In the genomic region with DNA sequence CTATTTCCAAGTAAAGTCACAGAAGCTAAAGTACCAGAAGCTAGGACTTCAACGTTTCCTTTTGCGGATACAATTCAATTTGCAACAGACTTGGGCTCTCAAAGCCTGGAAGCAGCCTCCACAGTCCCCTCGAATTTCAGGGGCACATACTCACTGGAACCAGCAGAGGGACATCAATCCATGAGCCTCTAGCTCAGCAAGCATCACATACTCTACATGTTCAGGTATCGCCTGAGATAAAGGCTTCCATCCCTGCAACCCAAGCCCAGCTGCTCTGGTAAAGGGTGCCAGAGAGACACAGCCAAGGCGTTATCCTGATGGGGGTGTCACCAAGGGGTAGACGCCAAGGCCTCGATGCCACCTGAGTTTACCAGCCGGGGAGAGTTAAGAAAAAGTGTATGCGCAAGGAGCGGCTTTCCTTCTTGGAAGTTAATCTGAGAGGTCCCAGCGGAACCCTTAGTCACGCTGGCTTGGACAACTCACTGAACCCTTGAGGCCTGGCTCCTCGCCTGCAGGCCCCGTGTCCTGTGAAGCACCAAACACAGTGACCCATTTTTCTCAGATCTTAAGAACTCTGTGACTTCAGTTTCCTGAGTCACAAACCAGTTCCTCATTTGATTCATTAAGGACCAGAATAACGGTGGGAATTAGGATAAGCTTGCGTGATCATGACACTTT, we compare ENCODE assay signal across 11 cellular contexts. TPM values are rescaled to one million over a fixed set of nuclear protein-coding genes. Genes with fewer than 3 reads are reported as not detected.
DNase-seq lines count a peak whose midpoint lies in the region; ATAC-seq and TF ChIP-seq lines count a peak whose summit lies in the region.
"Had no signal": no experiment of that assay in that cellular context is flagged by ENCODE, and none has a peak within 500 bp of the region (broad histone marks: within the 10 kb centered on the region; RNA-seq: fewer than 3 reads in every experiment).

No MANE protein-coding gene starts in this region.

- H3K4me3 ChIP-seq in PC-9: no peak overlapping the region
- no peak overlapping the region for H3K4me3 ChIP-seq in fibroblast of mammary gland (ENCODE audit: control insufficient read depth, low read depth, low read length)
- H3K4me3 ChIP-seq in osteoblast (ENCODE audit: insufficient read depth, low read length): no peak overlapping the region

- no peaks in the 10 kb centered on the region for H3K79me2 ChIP-seq in PC-9 (ENCODE audit: low read depth)
- H3K79me2 ChIP-seq in osteoblast (ENCODE audit: insufficient read depth, low read length): peaks cover 1% of the 10 kb centered on the region

- H3K4me2 ChIP-seq in PC-9: no peak overlapping the region
- peak overlapping the region; percentile 43 for H3K4me2 ChIP-seq in osteoblast (ENCODE audit: insufficient read depth, low read length)

- H3K4me1 ChIP-seq in PC-9 (replicated peaks; ENCODE audit: insufficient read depth) (no peaks in the 10 kb centered on the region), osteoblast (ENCODE audit: insufficient read depth, low read length) (peaks cover 10% of the 10 kb centered on the region)

- TF ChIP-seq CTCF in PC-9 (conservative IDR thresholded peaks at IDR 0.05) (peak; percentile 54), fibroblast of mammary gland (conservative IDR thresholded peaks at IDR 0.05; ENCODE audit: control insufficient read depth, insufficient read depth, low read depth, low read length) (peak; percentile 28), osteoblast (IDR thresholded peaks at IDR 0.05; ENCODE audit: extremely low read depth, low read depth, low read length) (peak; percentile 37)

- DNase-seq in ELR (ENCODE audit: low read depth): peak; percentile 47
- no peak for DNase-seq in PC-9
- peak; percentile 56 for DNase-seq in fibroblast of mammary gland (ENCODE audit: low read depth)
- DNase-seq in osteoblast (ENCODE audit: insufficient read length, low spot score, missing footprints): peak; percentile 98
- DNase-seq in activated naive CD8-positive, alpha-beta T cell treated with anti-CD3 and anti-CD28 coated beads, Interleukin-2, amount 50 U/mL, for 24 hours: no peak
- DNase-seq in stimulated activated CD4-positive, alpha-beta T cell treated with anti-CD3 and anti-CD28 coated beads, Interleukin-15, amount 100 ng/mL, for 24 hours: no peak

- H3K36me3 ChIP-seq in PC-9 (ENCODE audit: low read depth) (no peaks in the 10 kb centered on the region), osteoblast (ENCODE audit: insufficient read depth, low read length) (peaks cover 15% of the 10 kb centered on the region)

- intact Hi-C loops in PC-9 (cut with micrococcal nuclease; ENCODE audit: unreplicated experiment): no loop called here

- H3K27ac Mint-ChIP-seq in activated naive CD8-positive, alpha-beta T cell treated with anti-CD3 and anti-CD28 coated beads, Interleukin-2, amount 50 U/mL, for 24 hours: no peak overlapping the region
- H3K27ac Mint-ChIP-seq: activated naive CD4-positive, alpha-beta T cell treated with anti-CD3 and anti-CD28 coated beads, Interleukin-2, amount 50 U/mL, for 72 hours had no signal

- CTCF ChIA-PET in PC-9 (lab: Charles Lee): interaction anchor here (0.7 to 1.7 kb wide), 2 partner anchors 8 to 12 kb away, joined by 3 to 4 read pairs; no protein-coding TSS in a partner anchor

- no peak overlapping the region for H3K27ac ChIP-seq in PC-9
- peak overlapping the region; percentile 51 for H3K27ac ChIP-seq in osteoblast (ENCODE audit: low read depth, low read length)

- H3K4me1 Mint-ChIP-seq in activated naive CD8-positive, alpha-beta T cell treated with anti-CD3 and anti-CD28 coated beads, Interleukin-2, amount 50 U/mL, for 24 hours: no peaks in the 10 kb centered on the region

- H2AFZ ChIP-seq in PC-9: no peak overlapping the region
- no peak overlapping the region for H2AFZ ChIP-seq in osteoblast (ENCODE audit: low read length)

- no peaks in the 10 kb centered on the region for H3K36me3 Mint-ChIP-seq in activated naive CD8-positive, alpha-beta T cell treated with anti-CD3 and anti-CD28 coated beads, Interleukin-2, amount 50 U/mL, for 24 hours (ENCODE audit: low read depth)
- H3K36me3 Mint-ChIP-seq: activated naive CD4-positive, alpha-beta T cell treated with anti-CD3 and anti-CD28 coated beads, Interleukin-2, amount 50 U/mL, for 72 hours had no signal

- no peaks in the 10 kb centered on the region for H3K27me3 ChIP-seq in PC-9 (ENCODE audit: insufficient read depth, low read depth)
- no peaks in the 10 kb centered on the region for H3K27me3 ChIP-seq in osteoblast (ENCODE audit: insufficient read depth, low read length)

- no peaks in the 10 kb centered on the region for H4K20me1 ChIP-seq in PC-9 (ENCODE audit: insufficient read depth)
- H4K20me1 ChIP-seq in osteoblast (ENCODE audit: insufficient read depth, low read length): peaks cover 12% of the 10 kb centered on the region

- peaks cover 3% of the 10 kb centered on the region; the same call in 1 of the 2 replicates for H3F3A ChIP-seq in PC-9 (ENCODE audit: insufficient read depth, low read depth)

- no TSS peak for BruUV-seq in PC-9 (replicated peaks; lab: Mats Ljungman, UMichigan)

- H3K27me3 Mint-ChIP-seq in activated naive CD8-positive, alpha-beta T cell treated with anti-CD3 and anti-CD28 coated beads, Interleukin-2, amount 50 U/mL, for 24 hours: no peaks in the 10 kb centered on the region

- no peak for ATAC-seq in HG02981 (IDR thresholded peaks at IDR 0.05; ENCODE audit: unreplicated experiment)
- no peak for ATAC-seq in activated naive CD8-positive, alpha-beta T cell treated with anti-CD3 and anti-CD28 coated beads, Interleukin-2, amount 50 U/mL, for 24 hours
- no peak for ATAC-seq in HG02938 (IDR thresholded peaks at IDR 0.05; ENCODE audit: unreplicated experiment)
- ATAC-seq: activated CD4-positive, CD25-positive, alpha-beta regulatory T cell treated with anti-CD3 and anti-CD28 coated beads, Interleukin-2, amount 50 U/mL, for 24 hours; activated naive CD4-positive, alpha-beta T cell treated with anti-CD3 and anti-CD28 coated beads, Interleukin-2, amount 50 U/mL, for 72 hours had no signal

- H3K9me3 ChIP-seq in PC-9 (ENCODE audit: insufficient read depth, low read depth) (no peaks in the 10 kb centered on the region), osteoblast (ENCODE audit: low read depth, low read length) (no peaks in the 10 kb centered on the region)

- no peaks in the 10 kb centered on the region for H3K9me2 ChIP-seq in PC-9 (ENCODE audit: insufficient read depth)

- POLR2A ChIA-PET in PC-9 (lab: Charles Lee; ENCODE audit: unreplicated experiment): interaction anchor here (0.7 kb wide), 1 partner anchor 44 kb away, joined by 3 read pairs; no protein-coding TSS in a partner anchor

- no peak overlapping the region for H3K4me3 Mint-ChIP-seq in activated naive CD8-positive, alpha-beta T cell treated with anti-CD3 and anti-CD28 coated beads, Interleukin-2, amount 50 U/mL, for 24 hours

- no peaks in the 10 kb centered on the region for H3K9me3 Mint-ChIP-seq in activated naive CD8-positive, alpha-beta T cell treated with anti-CD3 and anti-CD28 coated beads, Interleukin-2, amount 50 U/mL, for 24 hours
- H3K9me3 Mint-ChIP-seq: activated naive CD4-positive, alpha-beta T cell treated with anti-CD3 and anti-CD28 coated beads, Interleukin-2, amount 50 U/mL, for 72 hours had no signal

RNA-seq across cellular contexts. Expression of gene LTO1, which starts 13.0 kb away (rescaled TPM):
- total RNA-seq in PC-9 (2021) (41.1 and 50.3 TPM in 2 replicates), osteoblast (21.8 and 24.6 TPM in 2 replicates)

RNA-seq across cellular contexts. Expression of gene CCND1, which starts 21.2 kb away (rescaled TPM):
- 346 and 586 TPM in 2 replicates for total RNA-seq in PC-9 (2021)
- 187 and 237 TPM in 2 replicates for total RNA-seq in osteoblast

RNA-seq across cellular contexts. Expression of gene FGF19, which starts 41.7 kb away (rescaled TPM):
- total RNA-seq in PC-9 (2021) (2.0 and 3.4 TPM in 2 replicates), osteoblast (not detected in 2 replicates)
- total RNA-seq: lung microvascular endothelial cell had no signal

Comparison
In these comparisons a context has a peak if more than half of its experiments do, and no peak if none do; other contexts are left out.
1. DNase-seq: peak in ELR (single experiment), fibroblast of mammary gland (single experiment) and osteoblast (single experiment); none in PC-9 (0 of 2), activated naive CD8-positive, alpha-beta T cell treated with anti-CD3 and anti-CD28 coated beads, Interleukin-2, amount 50 U/mL, for 24 hours (single experiment) and stimulated activated CD4-positive, alpha-beta T cell treated with anti-CD3 and anti-CD28 coated beads, Interleukin-15, amount 100 ng/mL, for 24 hours (single experiment).
2. Peak in every context shown above with its lines, with median percentiles within 50 percentile points of each other: CTCF ChIP-seq.